ENCODE assay signal across 1 cellular context in genomic region chr16:1301562-1301961, GRCh38.
TF ChIP-seq lines count a peak whose summit lies in the region.

No MANE protein-coding gene starts in this region.

TF ChIP-seq in HepG2, 621 proteins besides CTCF, POLR2A, EP300 and RAD21:
- peak; percentile 31; the same call in 1 of the 2 replicates for TF ChIP-seq KDM5B (CRISPR knock-in tag; IDR thresholded peaks at IDR 0.05; ENCODE audit: borderline replicate concordance)
- TF ChIP-seq ZNF703 (CRISPR knock-in tag; IDR thresholded peaks at IDR 0.05; ENCODE audit: borderline replicate concordance): no peak
